Comparison of ENCODE assay signal across 2 cellular contexts in genomic region chr4:128311659-128312392, GRCh38.
TF ChIP-seq lines count a peak whose summit lies in the region.

No MANE protein-coding gene starts in this region.

TF ChIP-seq in H1, 55 proteins besides CTCF, POLR2A, EP300 and RAD21 (continued from another document):
- TF ChIP-seq KDM5A (IDR thresholded peaks at IDR 0.05; ENCODE audit: low read length) (no peak), NRF1 (IDR thresholded peaks at IDR 0.05; ENCODE audit: low read depth, low read length) (no peak), USF2 (IDR thresholded peaks at IDR 0.05; ENCODE audit: low read length) (no peak), POLR2AphosphoS5 (IDR thresholded peaks at IDR 0.05; ENCODE audit: low read depth, low read length) (no peak), SIX5 (IDR thresholded peaks at IDR 0.05; ENCODE audit: low read depth, low read length) (no peak), MAFK (IDR thresholded peaks at IDR 0.05; ENCODE audit: low read depth, low read length) (no peak), TEAD4 (IDR thresholded peaks at IDR 0.05; ENCODE audit: low read depth, low read length) (no peak), JUN (IDR thresholded peaks at IDR 0.05; ENCODE audit: low read depth, low read length) (no peak)

TF ChIP-seq in WTC11, 78 proteins besides CTCF, POLR2A, EP300 and RAD21:
- TF ChIP-seq ATF2 (CRISPR knock-in tag; IDR thresholded peaks at IDR 0.05; ENCODE audit: borderline replicate concordance, low read depth) (no peak), ZNF425 (CRISPR knock-in tag; conservative IDR thresholded peaks at IDR 0.05) (no peak), USF2 (CRISPR knock-in tag; IDR thresholded peaks at IDR 0.05) (no peak), STAT6 (CRISPR knock-in tag; conservative IDR thresholded peaks at IDR 0.05; ENCODE audit: low read depth) (no peak), NFATC4 (CRISPR knock-in tag; IDR thresholded peaks at IDR 0.05) (no peak), NR2C2 (CRISPR knock-in tag; IDR thresholded peaks at IDR 0.05) (no peak), GTF2I (CRISPR knock-in tag; conservative IDR thresholded peaks at IDR 0.05) (no peak), TP53 (CRISPR knock-in tag; IDR thresholded peaks at IDR 0.05) (no peak), JAZF1 (CRISPR knock-in tag; IDR thresholded peaks at IDR 0.05) (no peak), E2F5 (CRISPR knock-in tag; IDR thresholded peaks at IDR 0.05) (no peak), ZNF281 (CRISPR knock-in tag; IDR thresholded peaks at IDR 0.05) (no peak), ZNF263 (CRISPR knock-in tag; IDR thresholded peaks at IDR 0.05; ENCODE audit: low read depth) (no peak), TEAD4 (CRISPR knock-in tag; IDR thresholded peaks at IDR 0.05) (no peak)
